12 cellular contexts compared by ENCODE assay signal in the genomic region with DNA sequence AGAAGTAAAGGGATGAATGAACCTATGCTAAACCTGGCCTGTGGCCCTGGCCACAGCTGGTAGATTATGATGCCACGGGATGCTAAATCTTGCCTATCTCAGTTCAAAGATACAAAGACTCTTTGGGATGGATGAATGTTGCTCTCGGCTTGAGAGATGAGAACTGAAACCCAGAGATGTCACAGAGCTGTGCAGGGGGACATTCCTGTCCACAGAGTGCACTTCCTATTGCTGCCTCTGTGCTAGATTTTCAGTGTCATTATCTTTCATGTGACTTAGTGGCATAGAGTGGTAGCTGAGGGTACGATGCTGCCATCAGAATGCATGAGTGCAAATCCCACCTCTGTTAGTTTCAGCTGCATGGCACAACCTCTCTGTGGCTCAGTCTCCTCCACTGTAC. TPM values are rescaled to one million over a fixed set of nuclear protein-coding genes. Genes with fewer than 3 reads are reported as not detected.
DNase-seq lines count a peak whose midpoint lies in the region; ATAC-seq and TF ChIP-seq lines count a peak whose summit lies in the region.
"Had no signal": no experiment of that assay in that cellular context is flagged by ENCODE, and none has a peak within 500 bp of the region (broad histone marks: within the 10 kb centered on the region; RNA-seq: fewer than 3 reads in every experiment).

No MANE protein-coding gene starts in this region.

- no peak overlapping the region for H2AFZ ChIP-seq in osteoblast (ENCODE audit: low read length)

- H3K4me2 ChIP-seq in osteoblast (ENCODE audit: insufficient read depth, low read length), result no peak overlapping the region

- H3K36me3 ChIP-seq in osteoblast (ENCODE audit: insufficient read depth, low read length), result no peaks in the 10 kb centered on the region

- H3K27me3 ChIP-seq in osteoblast (ENCODE audit: insufficient read depth, low read length), result peaks cover 2% of the 10 kb centered on the region

- peaks cover 4% of the 10 kb centered on the region for H4K20me1 ChIP-seq in osteoblast (ENCODE audit: insufficient read depth, low read length)

- H3K9me3 Mint-ChIP-seq in naive B cell, result no peaks in the 10 kb centered on the region

- no peak for TF ChIP-seq CTCF in osteoblast (IDR thresholded peaks at IDR 0.05; ENCODE audit: extremely low read depth, low read depth, low read length)

- H3K27me3 Mint-ChIP-seq in naive B cell, result peaks cover 44 to 70% (median 54%) of the 10 kb centered on the region in 3 donors

- H3K36me3 Mint-ChIP-seq in naive B cell, result no peaks in the 10 kb centered on the region

- no peaks in the 10 kb centered on the region for H3K9me3 ChIP-seq in osteoblast (ENCODE audit: low read depth, low read length)

- peaks cover 14% of the 10 kb centered on the region for H3K79me2 ChIP-seq in osteoblast (ENCODE audit: insufficient read depth, low read length)

- H3K27ac ChIP-seq in osteoblast (ENCODE audit: low read depth, low read length), result no peak overlapping the region

- peaks cover 21% of the 10 kb centered on the region for H3K4me1 ChIP-seq in osteoblast (ENCODE audit: insufficient read depth, low read length)

- H3K4me3 Mint-ChIP-seq in naive B cell, result peak overlapping the region in 2 of 8 donors; percentile 3 to 38

- intact Hi-C loops in left colon (cut with DNase I, micrococcal nuclease), result no loop called here

- H3K27ac Mint-ChIP-seq in naive B cell, result peak overlapping the region in 1 of 6 donors; percentile 2

- DNase-seq in naive B cell (peak; percentile 42), retina (no peak), left colon (no peak), COLO829 (ENCODE audit: low spot score) (no peak), osteoblast (ENCODE audit: insufficient read length, low spot score, missing footprints) (no peak)
- DNase-seq: activated CD4-positive, CD25-positive, alpha-beta regulatory T cell treated with anti-CD3 and anti-CD28 coated beads, Interleukin-2, amount 50 U/mL, for 72 hours; DMS79 treated with DMSO at 0.1 percent for 48 hours; NCI-H226 had no signal

- H3K4me1 Mint-ChIP-seq in naive B cell, result peaks cover 32 to 47% (median 45%) of the 10 kb centered on the region in 3 donors

- H3K4me3 ChIP-seq in osteoblast (ENCODE audit: insufficient read depth, low read length), result no peak overlapping the region

- ATAC-seq in GM18868 (IDR thresholded peaks at IDR 0.05; ENCODE audit: unreplicated experiment), result peak; percentile 93
- ATAC-seq in GM21723 (IDR thresholded peaks at IDR 0.05; ENCODE audit: unreplicated experiment), result peak; percentile 87
- peak; percentile 89 for ATAC-seq in HG03442 (IDR thresholded peaks at IDR 0.05; ENCODE audit: unreplicated experiment)
- peak; percentile 95 for ATAC-seq in naive B cell (ENCODE audit: low read depth in 2 of 2)
- ATAC-seq in left colon, result no peak

RNA-seq across cellular contexts. Expression of gene MT1M, which starts 2.3 kb away (rescaled TPM):
- polyA plus RNA-seq in naive B cell (ENCODE audit: low read depth in 6 of 6), result not detected
- 10 to 100 TPM in 1 of 2 donors, 1 to 10 TPM in 1; 5.1 to 60.6 TPM for total RNA-seq in left colon
- 8.5 and 8.7 TPM in 2 replicates for total RNA-seq in osteoblast

RNA-seq across cellular contexts. Expression of gene MT1E, which starts 4.6 kb away (rescaled TPM):
- not detected for polyA plus RNA-seq in naive B cell (ENCODE audit: low read depth in 6 of 6)
- 100 to 1,000 TPM in 1 of 2 donors, 10 to 100 TPM in 1; 64.7 to 240 TPM for total RNA-seq in left colon
- 105 and 119 TPM in 2 replicates for total RNA-seq in osteoblast

RNA-seq across cellular contexts. Expression of gene MT1A, which starts 8.3 kb away (rescaled TPM):
- not detected for polyA plus RNA-seq in naive B cell (ENCODE audit: low read depth in 6 of 6)
- total RNA-seq in left colon (1 to 10 TPM; 4.7 to 5.1 TPM), osteoblast (0.59 TPM in 1 of 2 replicates, not detected in the other)

RNA-seq across cellular contexts. Expression of gene MT1B, which starts 21.6 kb away (rescaled TPM):
- not detected for polyA plus RNA-seq in naive B cell (ENCODE audit: low read depth in 6 of 6)
- not detected for total RNA-seq in left colon
- total RNA-seq in osteoblast, result not detected in 2 replicates
- total RNA-seq: posterior vena cava had no signal

RNA-seq across cellular contexts. Expression of gene MT2A, which starts 21.8 kb away (rescaled TPM):
- polyA plus RNA-seq in naive B cell (ENCODE audit: low read depth in 6 of 6), result 10 to 100 TPM in 5 of 6 donors, 1 to 10 TPM in 1; 8.6 to 18.6 (median 11.2) TPM
- total RNA-seq in left colon (100 to 1,000 TPM in 1 of 2 donors, 10 to 100 TPM in 1; 78.4 to 287 TPM), osteoblast (33.7 and 43.9 TPM in 2 replicates)
